ENCODE assay signal across 1 cellular context in genomic region chr16:23134274-23134673, GRCh38.
TF ChIP-seq lines count a peak whose summit lies in the region.

No MANE protein-coding gene starts in this region.

TF ChIP-seq in liver, 16 proteins besides CTCF, POLR2A, EP300 and RAD21 (continued from another document):
- no peak for TF ChIP-seq GABPA (IDR thresholded peaks at IDR 0.05 in 1 of 2, conservative IDR thresholded peaks at IDR 0.05 in 1 of 2)
- peak; percentile 40 to 47 for TF ChIP-seq RXRA (IDR thresholded peaks at IDR 0.05)
- TF ChIP-seq YY1 (IDR thresholded peaks at IDR 0.05), result peak; percentile 13
- TF ChIP-seq NR2F2 (IDR thresholded peaks at IDR 0.05), result peak; percentile 39
- no peak for TF ChIP-seq EGR1 (IDR thresholded peaks at IDR 0.05; ENCODE audit: low read depth in 2 of 2)
